In the genomic region with DNA sequence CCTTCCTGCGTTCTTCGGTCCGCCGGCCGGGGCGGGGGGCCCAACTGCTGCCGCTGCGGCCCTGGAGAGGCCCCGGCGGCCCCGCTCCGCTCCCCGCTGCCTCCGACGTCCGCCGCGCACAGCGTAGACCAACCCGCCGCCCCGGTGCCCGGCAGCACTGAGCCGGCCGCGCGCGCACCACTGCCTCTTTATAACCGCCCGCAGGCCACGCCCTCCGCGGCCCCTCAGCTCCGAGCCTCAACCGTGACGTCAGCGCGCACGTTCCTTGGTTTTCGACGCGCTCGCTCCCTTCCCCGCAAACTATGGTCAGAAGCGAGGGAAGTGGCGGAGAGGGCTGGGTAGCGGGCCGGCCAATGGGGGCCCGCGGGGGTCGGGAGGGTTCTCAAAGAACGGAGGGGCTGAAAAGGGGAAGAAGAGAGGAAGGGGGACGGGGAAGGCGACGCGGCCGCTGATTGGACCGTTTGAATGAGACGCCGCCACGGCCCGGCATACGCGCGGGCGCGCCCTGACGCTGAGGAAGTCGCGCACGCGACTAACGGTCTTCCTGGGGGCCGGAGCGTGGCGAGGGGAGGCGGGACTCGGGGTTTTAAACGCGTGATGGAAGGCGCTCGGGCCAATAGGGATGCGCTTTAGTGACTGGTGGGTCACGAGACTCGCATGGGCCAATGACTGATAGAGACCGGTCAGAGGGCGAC, we compare ENCODE assay signal across 1 cellular context.
TF ChIP-seq lines count a peak whose summit lies in the region.

A gene (minus strand): TSS at position 164 of the 695 bp plus-strand sequence. CDS start 199 bp downstream, outside the sequence.

TF ChIP-seq in HepG2, 621 proteins besides CTCF, POLR2A, EP300 and RAD21 (continued from another document and continues in another):
- TF ChIP-seq, protein P1, sequence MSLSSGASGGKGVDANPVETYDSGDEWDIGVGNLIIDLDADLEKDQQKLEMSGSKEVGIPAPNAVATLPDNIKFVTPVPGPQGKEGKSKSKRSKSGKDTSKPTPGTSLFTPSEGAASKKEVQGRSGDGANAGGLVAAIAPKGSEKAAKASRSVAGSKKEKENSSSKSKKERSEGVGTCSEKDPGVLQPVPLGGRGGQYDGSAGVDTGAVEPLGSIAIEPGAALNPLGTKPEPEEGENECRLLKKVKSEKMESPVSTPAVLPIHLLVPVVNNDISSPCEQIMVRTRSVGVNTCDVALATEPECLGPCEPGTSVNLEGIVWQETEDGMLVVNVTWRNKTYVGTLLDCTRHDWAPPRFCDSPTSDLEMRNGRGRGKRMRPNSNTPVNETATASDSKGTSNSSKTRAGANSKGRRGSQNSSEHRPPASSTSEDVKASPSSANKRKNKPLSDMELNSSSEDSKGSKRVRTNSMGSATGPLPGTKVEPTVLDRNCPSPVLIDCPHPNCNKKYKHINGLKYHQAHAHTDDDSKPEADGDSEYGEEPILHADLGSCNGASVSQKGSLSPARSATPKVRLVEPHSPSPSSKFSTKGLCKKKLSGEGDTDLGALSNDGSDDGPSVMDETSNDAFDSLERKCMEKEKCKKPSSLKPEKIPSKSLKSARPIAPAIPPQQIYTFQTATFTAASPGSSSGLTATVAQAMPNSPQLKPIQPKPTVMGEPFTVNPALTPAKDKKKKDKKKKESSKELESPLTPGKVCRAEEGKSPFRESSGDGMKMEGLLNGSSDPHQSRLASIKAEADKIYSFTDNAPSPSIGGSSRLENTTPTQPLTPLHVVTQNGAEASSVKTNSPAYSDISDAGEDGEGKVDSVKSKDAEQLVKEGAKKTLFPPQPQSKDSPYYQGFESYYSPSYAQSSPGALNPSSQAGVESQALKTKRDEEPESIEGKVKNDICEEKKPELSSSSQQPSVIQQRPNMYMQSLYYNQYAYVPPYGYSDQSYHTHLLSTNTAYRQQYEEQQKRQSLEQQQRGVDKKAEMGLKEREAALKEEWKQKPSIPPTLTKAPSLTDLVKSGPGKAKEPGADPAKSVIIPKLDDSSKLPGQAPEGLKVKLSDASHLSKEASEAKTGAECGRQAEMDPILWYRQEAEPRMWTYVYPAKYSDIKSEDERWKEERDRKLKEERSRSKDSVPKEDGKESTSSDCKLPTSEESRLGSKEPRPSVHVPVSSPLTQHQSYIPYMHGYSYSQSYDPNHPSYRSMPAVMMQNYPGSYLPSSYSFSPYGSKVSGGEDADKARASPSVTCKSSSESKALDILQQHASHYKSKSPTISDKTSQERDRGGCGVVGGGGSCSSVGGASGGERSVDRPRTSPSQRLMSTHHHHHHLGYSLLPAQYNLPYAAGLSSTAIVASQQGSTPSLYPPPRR (CRISPR knock-in tag; IDR thresholded peaks at IDR 0.05; ENCODE audit: borderline replicate concordance): no peak
- TF ChIP-seq DR1 (CRISPR knock-in tag; IDR thresholded peaks at IDR 0.05) (peak; percentile 98), CCDC6 (CRISPR knock-in tag; IDR thresholded peaks at IDR 0.05) (peak; percentile 93), ZBTB8A (CRISPR knock-in tag; IDR thresholded peaks at IDR 0.05; ENCODE audit: borderline replicate concordance, low read depth) (no peak; the same call in 1 of the 2 replicates), SP2 (CRISPR knock-in tag; IDR thresholded peaks at IDR 0.05) (peak; percentile 82), MTA3 (CRISPR knock-in tag; IDR thresholded peaks at IDR 0.05) (no peak), ZNF629 (CRISPR knock-in tag; conservative IDR thresholded peaks at IDR 0.05) (no peak), ELF4 (CRISPR knock-in tag; IDR thresholded peaks at IDR 0.05; ENCODE audit: borderline replicate concordance) (no peak), SMAD9 (CRISPR knock-in tag; IDR thresholded peaks at IDR 0.05) (no peak), KLF15 (CRISPR knock-in tag; IDR thresholded peaks at IDR 0.05; ENCODE audit: borderline replicate concordance) (no peak; the same call in 1 of the 2 replicates), PHF8 (CRISPR knock-in tag; IDR thresholded peaks at IDR 0.05) (peak; percentile 68), RARA (CRISPR knock-in tag; IDR thresholded peaks at IDR 0.05) (peak; percentile 32; the same call in 1 of the 2 replicates), ZNF207 (IDR thresholded peaks at IDR 0.05; ENCODE audit: borderline replicate concordance) (no peak), PAWR (CRISPR knock-in tag; IDR thresholded peaks at IDR 0.05; ENCODE audit: borderline replicate concordance) (no peak), BRCA1 (CRISPR knock-in tag; IDR thresholded peaks at IDR 0.05) (no peak), HIVEP1 (CRISPR knock-in tag; IDR thresholded peaks at IDR 0.05) (no peak), ZNF260 (CRISPR knock-in tag; IDR thresholded peaks at IDR 0.05; ENCODE audit: borderline replicate concordance, low read depth) (no peak), GATAD2A (CRISPR knock-in tag; IDR thresholded peaks at IDR 0.05) (peak; percentile 21; the same call in 1 of the 2 replicates), ZMYM4 (CRISPR knock-in tag; IDR thresholded peaks at IDR 0.05) (peak; percentile 93), TGIF2 (CRISPR knock-in tag; IDR thresholded peaks at IDR 0.05) (no peak), ZSCAN9 (CRISPR knock-in tag; IDR thresholded peaks at IDR 0.05; ENCODE audit: borderline replicate concordance) (peak; percentile 73; the same call in 1 of the 2 replicates), NR2F6 (IDR thresholded peaks at IDR 0.05) (no peak), NR2F6 (CRISPR knock-in tag; IDR thresholded peaks at IDR 0.05) (0 out of 2 replicates have a peak, but pooled peaks have one; percentile 17)
- TF ChIP-seq, protein P2, sequence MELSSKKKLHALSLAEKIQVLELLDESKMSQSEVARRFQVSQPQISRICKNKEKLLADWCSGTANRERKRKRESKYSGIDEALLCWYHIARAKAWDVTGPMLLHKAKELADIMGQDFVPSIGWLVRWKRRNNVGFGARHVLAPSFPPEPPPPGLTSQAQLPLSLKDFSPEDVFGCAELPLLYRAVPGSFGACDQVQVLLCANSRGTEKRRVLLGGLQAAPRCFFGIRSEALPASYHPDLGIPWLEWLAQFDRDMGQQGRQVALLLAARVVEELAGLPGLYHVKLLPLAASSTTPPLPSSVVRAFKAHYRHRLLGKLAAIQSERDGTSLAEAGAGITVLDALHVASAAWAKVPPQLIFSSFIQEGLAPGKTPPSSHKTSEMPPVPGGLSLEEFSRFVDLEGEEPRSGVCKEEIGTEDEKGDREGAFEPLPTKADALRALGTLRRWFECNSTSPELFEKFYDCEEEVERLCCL (CRISPR knock-in tag; IDR thresholded peaks at IDR 0.05; ENCODE audit: borderline replicate concordance): no peak
- TF ChIP-seq, protein P3, sequence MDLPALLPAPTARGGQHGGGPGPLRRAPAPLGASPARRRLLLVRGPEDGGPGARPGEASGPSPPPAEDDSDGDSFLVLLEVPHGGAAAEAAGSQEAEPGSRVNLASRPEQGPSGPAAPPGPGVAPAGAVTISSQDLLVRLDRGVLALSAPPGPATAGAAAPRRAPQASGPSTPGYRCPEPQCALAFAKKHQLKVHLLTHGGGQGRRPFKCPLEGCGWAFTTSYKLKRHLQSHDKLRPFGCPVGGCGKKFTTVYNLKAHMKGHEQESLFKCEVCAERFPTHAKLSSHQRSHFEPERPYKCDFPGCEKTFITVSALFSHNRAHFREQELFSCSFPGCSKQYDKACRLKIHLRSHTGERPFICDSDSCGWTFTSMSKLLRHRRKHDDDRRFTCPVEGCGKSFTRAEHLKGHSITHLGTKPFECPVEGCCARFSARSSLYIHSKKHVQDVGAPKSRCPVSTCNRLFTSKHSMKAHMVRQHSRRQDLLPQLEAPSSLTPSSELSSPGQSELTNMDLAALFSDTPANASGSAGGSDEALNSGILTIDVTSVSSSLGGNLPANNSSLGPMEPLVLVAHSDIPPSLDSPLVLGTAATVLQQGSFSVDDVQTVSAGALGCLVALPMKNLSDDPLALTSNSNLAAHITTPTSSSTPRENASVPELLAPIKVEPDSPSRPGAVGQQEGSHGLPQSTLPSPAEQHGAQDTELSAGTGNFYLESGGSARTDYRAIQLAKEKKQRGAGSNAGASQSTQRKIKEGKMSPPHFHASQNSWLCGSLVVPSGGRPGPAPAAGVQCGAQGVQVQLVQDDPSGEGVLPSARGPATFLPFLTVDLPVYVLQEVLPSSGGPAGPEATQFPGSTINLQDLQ (CRISPR knock-in tag; IDR thresholded peaks at IDR 0.05): no peak; the same call in 1 of the 2 replicates
- TF ChIP-seq, protein P4, sequence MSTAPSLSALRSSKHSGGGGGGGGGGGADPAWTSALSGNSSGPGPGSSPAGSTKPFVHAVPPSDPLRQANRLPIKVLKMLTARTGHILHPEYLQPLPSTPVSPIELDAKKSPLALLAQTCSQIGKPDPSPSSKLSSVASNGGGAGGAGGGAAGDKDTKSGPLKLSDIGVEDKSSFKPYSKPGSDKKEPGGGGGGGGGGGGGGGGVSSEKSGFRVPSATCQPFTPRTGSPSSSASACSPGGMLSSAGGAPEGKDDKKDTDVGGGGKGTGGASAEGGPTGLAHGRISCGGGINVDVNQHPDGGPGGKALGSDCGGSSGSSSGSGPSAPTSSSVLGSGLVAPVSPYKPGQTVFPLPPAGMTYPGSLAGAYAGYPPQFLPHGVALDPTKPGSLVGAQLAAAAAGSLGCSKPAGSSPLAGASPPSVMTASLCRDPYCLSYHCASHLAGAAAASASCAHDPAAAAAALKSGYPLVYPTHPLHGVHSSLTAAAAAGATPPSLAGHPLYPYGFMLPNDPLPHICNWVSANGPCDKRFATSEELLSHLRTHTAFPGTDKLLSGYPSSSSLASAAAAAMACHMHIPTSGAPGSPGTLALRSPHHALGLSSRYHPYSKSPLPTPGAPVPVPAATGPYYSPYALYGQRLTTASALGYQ (CRISPR knock-in tag; IDR thresholded peaks at IDR 0.05): no peak
- TF ChIP-seq, protein P5, sequence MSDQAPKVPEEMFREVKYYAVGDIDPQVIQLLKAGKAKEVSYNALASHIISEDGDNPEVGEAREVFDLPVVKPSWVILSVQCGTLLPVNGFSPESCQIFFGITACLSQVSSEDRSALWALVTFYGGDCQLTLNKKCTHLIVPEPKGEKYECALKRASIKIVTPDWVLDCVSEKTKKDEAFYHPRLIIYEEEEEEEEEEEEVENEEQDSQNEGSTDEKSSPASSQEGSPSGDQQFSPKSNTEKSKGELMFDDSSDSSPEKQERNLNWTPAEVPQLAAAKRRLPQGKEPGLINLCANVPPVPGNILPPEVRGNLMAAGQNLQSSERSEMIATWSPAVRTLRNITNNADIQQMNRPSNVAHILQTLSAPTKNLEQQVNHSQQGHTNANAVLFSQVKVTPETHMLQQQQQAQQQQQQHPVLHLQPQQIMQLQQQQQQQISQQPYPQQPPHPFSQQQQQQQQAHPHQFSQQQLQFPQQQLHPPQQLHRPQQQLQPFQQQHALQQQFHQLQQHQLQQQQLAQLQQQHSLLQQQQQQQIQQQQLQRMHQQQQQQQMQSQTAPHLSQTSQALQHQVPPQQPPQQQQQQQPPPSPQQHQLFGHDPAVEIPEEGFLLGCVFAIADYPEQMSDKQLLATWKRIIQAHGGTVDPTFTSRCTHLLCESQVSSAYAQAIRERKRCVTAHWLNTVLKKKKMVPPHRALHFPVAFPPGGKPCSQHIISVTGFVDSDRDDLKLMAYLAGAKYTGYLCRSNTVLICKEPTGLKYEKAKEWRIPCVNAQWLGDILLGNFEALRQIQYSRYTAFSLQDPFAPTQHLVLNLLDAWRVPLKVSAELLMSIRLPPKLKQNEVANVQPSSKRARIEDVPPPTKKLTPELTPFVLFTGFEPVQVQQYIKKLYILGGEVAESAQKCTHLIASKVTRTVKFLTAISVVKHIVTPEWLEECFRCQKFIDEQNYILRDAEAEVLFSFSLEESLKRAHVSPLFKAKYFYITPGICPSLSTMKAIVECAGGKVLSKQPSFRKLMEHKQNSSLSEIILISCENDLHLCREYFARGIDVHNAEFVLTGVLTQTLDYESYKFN (CRISPR knock-in tag; conservative IDR thresholded peaks at IDR 0.05): 0 out of 2 replicates have a peak, but pooled peaks have one; percentile 20
- TF ChIP-seq, protein P6, sequence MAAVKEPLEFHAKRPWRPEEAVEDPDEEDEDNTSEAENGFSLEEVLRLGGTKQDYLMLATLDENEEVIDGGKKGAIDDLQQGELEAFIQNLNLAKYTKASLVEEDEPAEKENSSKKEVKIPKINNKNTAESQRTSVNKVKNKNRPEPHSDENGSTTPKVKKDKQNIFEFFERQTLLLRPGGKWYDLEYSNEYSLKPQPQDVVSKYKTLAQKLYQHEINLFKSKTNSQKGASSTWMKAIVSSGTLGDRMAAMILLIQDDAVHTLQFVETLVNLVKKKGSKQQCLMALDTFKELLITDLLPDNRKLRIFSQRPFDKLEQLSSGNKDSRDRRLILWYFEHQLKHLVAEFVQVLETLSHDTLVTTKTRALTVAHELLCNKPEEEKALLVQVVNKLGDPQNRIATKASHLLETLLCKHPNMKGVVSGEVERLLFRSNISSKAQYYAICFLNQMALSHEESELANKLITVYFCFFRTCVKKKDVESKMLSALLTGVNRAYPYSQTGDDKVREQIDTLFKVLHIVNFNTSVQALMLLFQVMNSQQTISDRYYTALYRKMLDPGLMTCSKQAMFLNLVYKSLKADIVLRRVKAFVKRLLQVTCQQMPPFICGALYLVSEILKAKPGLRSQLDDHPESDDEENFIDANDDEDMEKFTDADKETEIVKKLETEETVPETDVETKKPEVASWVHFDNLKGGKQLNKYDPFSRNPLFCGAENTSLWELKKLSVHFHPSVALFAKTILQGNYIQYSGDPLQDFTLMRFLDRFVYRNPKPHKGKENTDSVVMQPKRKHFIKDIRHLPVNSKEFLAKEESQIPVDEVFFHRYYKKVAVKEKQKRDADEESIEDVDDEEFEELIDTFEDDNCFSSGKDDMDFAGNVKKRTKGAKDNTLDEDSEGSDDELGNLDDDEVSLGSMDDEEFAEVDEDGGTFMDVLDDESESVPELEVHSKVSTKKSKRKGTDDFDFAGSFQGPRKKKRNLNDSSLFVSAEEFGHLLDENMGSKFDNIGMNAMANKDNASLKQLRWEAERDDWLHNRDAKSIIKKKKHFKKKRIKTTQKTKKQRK (IDR thresholded peaks at IDR 0.05; ENCODE audit: low read length): no peak
- TF ChIP-seq, protein P7, sequence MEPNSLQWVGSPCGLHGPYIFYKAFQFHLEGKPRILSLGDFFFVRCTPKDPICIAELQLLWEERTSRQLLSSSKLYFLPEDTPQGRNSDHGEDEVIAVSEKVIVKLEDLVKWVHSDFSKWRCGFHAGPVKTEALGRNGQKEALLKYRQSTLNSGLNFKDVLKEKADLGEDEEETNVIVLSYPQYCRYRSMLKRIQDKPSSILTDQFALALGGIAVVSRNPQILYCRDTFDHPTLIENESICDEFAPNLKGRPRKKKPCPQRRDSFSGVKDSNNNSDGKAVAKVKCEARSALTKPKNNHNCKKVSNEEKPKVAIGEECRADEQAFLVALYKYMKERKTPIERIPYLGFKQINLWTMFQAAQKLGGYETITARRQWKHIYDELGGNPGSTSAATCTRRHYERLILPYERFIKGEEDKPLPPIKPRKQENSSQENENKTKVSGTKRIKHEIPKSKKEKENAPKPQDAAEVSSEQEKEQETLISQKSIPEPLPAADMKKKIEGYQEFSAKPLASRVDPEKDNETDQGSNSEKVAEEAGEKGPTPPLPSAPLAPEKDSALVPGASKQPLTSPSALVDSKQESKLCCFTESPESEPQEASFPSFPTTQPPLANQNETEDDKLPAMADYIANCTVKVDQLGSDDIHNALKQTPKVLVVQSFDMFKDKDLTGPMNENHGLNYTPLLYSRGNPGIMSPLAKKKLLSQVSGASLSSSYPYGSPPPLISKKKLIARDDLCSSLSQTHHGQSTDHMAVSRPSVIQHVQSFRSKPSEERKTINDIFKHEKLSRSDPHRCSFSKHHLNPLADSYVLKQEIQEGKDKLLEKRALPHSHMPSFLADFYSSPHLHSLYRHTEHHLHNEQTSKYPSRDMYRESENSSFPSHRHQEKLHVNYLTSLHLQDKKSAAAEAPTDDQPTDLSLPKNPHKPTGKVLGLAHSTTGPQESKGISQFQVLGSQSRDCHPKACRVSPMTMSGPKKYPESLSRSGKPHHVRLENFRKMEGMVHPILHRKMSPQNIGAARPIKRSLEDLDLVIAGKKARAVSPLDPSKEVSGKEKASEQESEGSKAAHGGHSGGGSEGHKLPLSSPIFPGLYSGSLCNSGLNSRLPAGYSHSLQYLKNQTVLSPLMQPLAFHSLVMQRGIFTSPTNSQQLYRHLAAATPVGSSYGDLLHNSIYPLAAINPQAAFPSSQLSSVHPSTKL (CRISPR knock-in tag; IDR thresholded peaks at IDR 0.05): no peak
